8 cellular contexts compared by ENCODE assay signal in genomic region chr9:132977626-132978450, GRCh38. TPM values are rescaled to one million over a fixed set of nuclear protein-coding genes. Genes with fewer than 3 reads are reported as not detected.
A peak's percentile ranks its signal among the peaks of the same experiment; 100 is the strongest.
DNase-seq lines count a peak whose midpoint lies in the region; ATAC-seq and TF ChIP-seq lines count a peak whose summit lies in the region.

No MANE protein-coding gene starts in this region.

- intact Hi-C loops in Panc1 (cut with micrococcal nuclease; ENCODE audit: unreplicated experiment) (loop anchor here (10.0 kb wide), 1 partner anchor 173 kb away; no protein-coding TSS in a partner anchor), ovary (cut with DNase I) (loop anchor here in 2 of 4 donors (10.0 kb wide), 2 partner anchors 183 to 473 kb away; no protein-coding TSS in a partner anchor)

- TF ChIP-seq EP300 in ovary (IDR thresholded peaks at IDR 0.05): no peak

- no peaks in the 10 kb centered on the region for H3K36me3 Mint-ChIP-seq in type B pancreatic cell

- H3K27ac ChIP-seq in Panc1 (ENCODE audit: low read length) (no peak overlapping the region), ovary (no peak overlapping the region)

- ATAC-seq in HG03060 (IDR thresholded peaks at IDR 0.05; ENCODE audit: low read depth, unreplicated experiment) (peak; percentile 42), Panc1 (peak; percentile 93), GM18858 (IDR thresholded peaks at IDR 0.05; ENCODE audit: unreplicated experiment) (no peak)

- no peak overlapping the region for H3K4me3 Mint-ChIP-seq in type B pancreatic cell

- POLR2A ChIA-PET in Panc1 (lab: Charles Lee): no interaction called here

- CTCF ChIA-PET in Panc1 (lab: Charles Lee): interaction anchor here (0.5 to 1.1 kb wide), 2 partner anchors 25 to 33 kb away, joined by 3 to 4 read pairs; no protein-coding TSS in a partner anchor

- DNase-seq in GM04504 (ENCODE audit: low read depth) (peak; percentile 20), Panc1 (ENCODE audit: low read depth, low spot score) (peak; percentile 20), activated T-helper 1 cell treated with Interleukin-2 at 50 U/mL for 16 hours (ENCODE audit: low read depth) (peak; percentile 43), fibroblast of villous mesenchyme (ENCODE audit: low read depth) (peak; percentile 36), ovary (peak in 4 of 5 donors; percentile 26 to 60 (median 38)), type B pancreatic cell (ENCODE audit: extremely low spot score, unreplicated experiment) (no peak)

- H3K27ac Mint-ChIP-seq in type B pancreatic cell: no peak overlapping the region

- H3K4me3 ChIP-seq in Panc1 (ENCODE audit: low read depth in 2 of 2, low read length in 2 of 2) (no peak overlapping the region), fibroblast of villous mesenchyme (ENCODE audit: low read depth, low read length) (no peak overlapping the region), ovary (no peak overlapping the region)

- TF ChIP-seq CTCF in Panc1 (IDR thresholded peaks at IDR 0.05): peak; percentile 91
- peak; percentile 85 for TF ChIP-seq CTCF in fibroblast of villous mesenchyme (IDR thresholded peaks at IDR 0.05; ENCODE audit: insufficient read depth, low read depth, low read length)
- peak in 1 of 3 donors; percentile 32 for TF ChIP-seq CTCF in ovary (IDR thresholded peaks at IDR 0.05)
- peak; percentile 87 for TF ChIP-seq CTCF in type B pancreatic cell (conservative IDR thresholded peaks at IDR 0.05)

- no peaks in the 10 kb centered on the region for H3K36me3 ChIP-seq in Panc1 (ENCODE audit: control insufficient read depth, insufficient read depth, low read length)
- no peaks in the 10 kb centered on the region for H3K36me3 ChIP-seq in ovary

- no peak for TF ChIP-seq POLR2A in ovary (IDR thresholded peaks at IDR 0.05)

- in situ Hi-C loops in Panc1 (cut with HindIII; ENCODE audit: low pct_unique_long_range_greater_than_20kb, low sequenced_read_pairs): no loop called here

- no TSS peak for BruUV-seq in Panc1 (replicated peaks; lab: Mats Ljungman, UMichigan)

- no peaks in the 10 kb centered on the region for H3K4me1 Mint-ChIP-seq in type B pancreatic cell (ENCODE audit: unreplicated experiment)

- H3K9me3 Mint-ChIP-seq in type B pancreatic cell: no peaks in the 10 kb centered on the region

- H3K9me3 ChIP-seq in Panc1 (ENCODE audit: control insufficient read depth, insufficient read depth, low read depth, low read length): no peaks in the 10 kb centered on the region
- H3K9me3 ChIP-seq in ovary: no peaks in the 10 kb centered on the region

- H3K4me1 ChIP-seq in Panc1 (ENCODE audit: control insufficient read depth, insufficient read depth, low read length) (no peaks in the 10 kb centered on the region), ovary (ENCODE audit: insufficient read depth) (peaks cover 1% of the 10 kb centered on the region)

- peaks cover 77% of the 10 kb centered on the region for H3K27me3 Mint-ChIP-seq in type B pancreatic cell

- 17 to 21% (median 17%) methylated on average over 13 of the region's 13 CpGs for WGBS in ovary, 3 donors

- H3K27me3 ChIP-seq in Panc1 (ENCODE audit: control insufficient read depth, insufficient read depth, low read length): peaks cover 2% of the 10 kb centered on the region; the same call in 1 of the 2 replicates
- H3K27me3 ChIP-seq in ovary: no peaks in the 10 kb centered on the region

RNA-seq across cellular contexts. Expression of gene GFI1B, which starts 0.7 kb away (rescaled TPM):
- total RNA-seq in Panc1 (2021; ENCODE audit: unreplicated experiment): 0.08 TPM
- polyA plus RNA-seq in Panc1 (2012; ENCODE audit: insufficient read length): not detected
- total RNA-seq in fibroblast of villous mesenchyme: under 0.01 and 0.32 TPM in 2 replicates
- not detected for total RNA-seq in ovary
- under 1 TPM in 1 of 2 donors, not detected in 1; 0.05 TPM for polyA plus RNA-seq in ovary
- 0.45 TPM in 1 of 2 replicates, not detected in the other for total RNA-seq in type B pancreatic cell (ENCODE audit: low replicate concordance)

RNA-seq across cellular contexts. Expression of gene TSC1, which starts 33.4 kb away (rescaled TPM):
- total RNA-seq in Panc1 (2021; ENCODE audit: unreplicated experiment): 27.4 TPM
- 12.7 TPM for polyA plus RNA-seq in Panc1 (2012; ENCODE audit: insufficient read length)
- 51.9 and 65.2 TPM in 2 replicates for total RNA-seq in fibroblast of villous mesenchyme
- 10 to 100 TPM; 24.4 to 49.1 (median 42.0) TPM for total RNA-seq in ovary
- polyA plus RNA-seq in ovary: 10 to 100 TPM; 18.9 to 32.9 TPM
- 46.0 and 58.9 TPM in 2 replicates for total RNA-seq in type B pancreatic cell (ENCODE audit: low replicate concordance)

RNA-seq across cellular contexts. Expression of gene GTF3C5, which starts 53.0 kb away (rescaled TPM):
- total RNA-seq in Panc1 (2021; ENCODE audit: unreplicated experiment) (47.7 TPM), fibroblast of villous mesenchyme (30.7 and 32.2 TPM in 2 replicates), ovary (10 to 100 TPM; 44.2 to 61.4 (median 52.2) TPM), type B pancreatic cell (ENCODE audit: low replicate concordance) (64.3 and 83.6 TPM in 2 replicates)
- 52.8 TPM for polyA plus RNA-seq in Panc1 (2012; ENCODE audit: insufficient read length)
- polyA plus RNA-seq in ovary: 10 to 100 TPM; 32.3 to 71.6 TPM
